Comparison of ENCODE assay signal across 20 cellular contexts in the genomic region with DNA sequence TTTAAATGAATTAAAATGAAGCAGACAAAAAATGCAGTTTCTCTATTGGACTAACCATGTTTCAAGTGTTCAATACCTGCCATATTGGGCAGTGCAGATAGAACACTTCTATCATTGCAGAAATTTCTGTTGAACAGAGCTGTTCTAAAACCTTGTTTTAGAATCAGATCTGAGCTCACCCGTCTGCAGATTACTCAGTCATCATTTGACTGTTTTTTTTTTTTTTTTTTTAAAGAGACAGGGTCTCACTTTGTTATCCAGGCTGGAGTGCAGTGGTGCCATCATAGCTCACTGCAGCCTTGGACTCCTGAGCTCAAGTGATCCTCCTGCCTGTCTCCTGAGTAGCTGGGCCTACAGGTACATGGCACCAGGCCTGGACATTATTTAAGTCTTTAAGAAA.
DNase-seq lines count a peak whose midpoint lies in the region; ATAC-seq and TF ChIP-seq lines count a peak whose summit lies in the region.
"Had no signal": no experiment of that assay in that cellular context is flagged by ENCODE, and none has a peak within 500 bp of the region (broad histone marks: within the 10 kb centered on the region; RNA-seq: fewer than 3 reads in every experiment).

No MANE protein-coding gene starts in this region.

- no peak for DNase-seq in activated CD8-positive, alpha-beta T cell treated with anti-CD3 and anti-CD28 coated beads for 36 hours
- DNase-seq in activated CD8-positive, alpha-beta T cell treated with anti-CD3 and anti-CD28 coated beads, Interleukin-2, amount 10 ng/mL, durations not matched to agents 7 days and 5 days = no peak
- peak; percentile 6 for DNase-seq in RKO (ENCODE audit: low spot score)
- DNase-seq in dorsolateral prefrontal cortex = peak in 1 of 10 donors; percentile 34
- no peak for DNase-seq in substantia nigra (lab: John Stamatoyannopoulos, UW)
- DNase-seq: 8988T; C1 segment of cervical spinal cord; CD8-positive, alpha-beta T cell; DND-41; H7; KG1; NCI-H1092 treated with DMSO at 0.1 percent for 48 hours; NCI-H1436 treated with DMSO at 0.1 percent for 48 hours; NCI-H1930; NCI-H226; NCI-H510A treated with DMSO at 0.1 percent for 48 hours; NCI-H748 treated with DMSO at 0.1 percent for 48 hours had no signal

- ATAC-seq in activated CD8-positive, alpha-beta T cell treated with anti-CD3 and anti-CD28 coated beads for 36 hours = peak; percentile 24
- ATAC-seq in activated CD8-positive, alpha-beta T cell treated with anti-CD3 and anti-CD28 coated beads, Interleukin-2, amount 10 ng/mL, durations not matched to agents 7 days and 5 days = no peak
- ATAC-seq in GM21717 (IDR thresholded peaks at IDR 0.05; ENCODE audit: unreplicated experiment) (no peak), GM21529 (IDR thresholded peaks at IDR 0.05; ENCODE audit: unreplicated experiment) (no peak)
- ATAC-seq: CD8-positive, alpha-beta T cell had no signal

- H3K27ac Mint-ChIP-seq in activated CD8-positive, alpha-beta T cell treated with anti-CD3 and anti-CD28 coated beads for 36 hours = no peak overlapping the region
- no peak overlapping the region for H3K27ac Mint-ChIP-seq in activated CD8-positive, alpha-beta T cell treated with anti-CD3 and anti-CD28 coated beads, Interleukin-2, amount 10 ng/mL, durations not matched to agents 7 days and 5 days
- H3K27ac Mint-ChIP-seq: CD8-positive, alpha-beta T cell had no signal

- no peaks in the 10 kb centered on the region for H3K27me3 Mint-ChIP-seq in activated CD8-positive, alpha-beta T cell treated with anti-CD3 and anti-CD28 coated beads for 36 hours
- no peaks in the 10 kb centered on the region for H3K27me3 Mint-ChIP-seq in activated CD8-positive, alpha-beta T cell treated with anti-CD3 and anti-CD28 coated beads, Interleukin-2, amount 10 ng/mL, durations not matched to agents 7 days and 5 days (ENCODE audit: low read depth)

- no peaks in the 10 kb centered on the region for H3K9me3 Mint-ChIP-seq in activated CD8-positive, alpha-beta T cell treated with anti-CD3 and anti-CD28 coated beads for 36 hours
- H3K9me3 Mint-ChIP-seq in activated CD8-positive, alpha-beta T cell treated with anti-CD3 and anti-CD28 coated beads, Interleukin-2, amount 10 ng/mL, durations not matched to agents 7 days and 5 days (ENCODE audit: insufficient read depth) = no peaks in the 10 kb centered on the region
- H3K9me3 Mint-ChIP-seq: CD8-positive, alpha-beta T cell had no signal

- peaks cover 44% of the 10 kb centered on the region for H3K4me1 Mint-ChIP-seq in activated CD8-positive, alpha-beta T cell treated with anti-CD3 and anti-CD28 coated beads for 36 hours (ENCODE audit: low read depth)
- peaks cover 19% of the 10 kb centered on the region for H3K4me1 Mint-ChIP-seq in activated CD8-positive, alpha-beta T cell treated with anti-CD3 and anti-CD28 coated beads, Interleukin-2, amount 10 ng/mL, durations not matched to agents 7 days and 5 days (ENCODE audit: low read depth)

- H3K27ac ChIP-seq in dorsolateral prefrontal cortex = peak overlapping the region in 58 of 59 donors; percentile 7 to 89 (median 71)
- peak overlapping the region; percentile 70 for H3K27ac ChIP-seq in substantia nigra (ENCODE audit: low read depth, low read length, poor library complexity, severe bottlenecking)
- H3K27ac ChIP-seq: HL-60 had no signal

- POLR2A ChIA-PET in activated CD8-positive, alpha-beta T cell treated with anti-CD3 and anti-CD28 coated beads for 36 hours (lab: Charles Lee) = no interaction called here
- POLR2A ChIA-PET in activated CD8-positive, alpha-beta T cell treated with anti-CD3 and anti-CD28 coated beads, Interleukin-2, amount 10 ng/mL, durations not matched to agents 7 days and 5 days (lab: Charles Lee) = no interaction called here

- intact Hi-C loops in activated CD8-positive, alpha-beta T cell treated with anti-CD3 and anti-CD28 coated beads for 36 hours (cut with micrococcal nuclease) = no loop called here
- intact Hi-C loops in dorsolateral prefrontal cortex (cut with DNase I) = no loop called here

- peaks cover 5% of the 10 kb centered on the region for H3K36me3 Mint-ChIP-seq in activated CD8-positive, alpha-beta T cell treated with anti-CD3 and anti-CD28 coated beads for 36 hours (ENCODE audit: low read depth)
- H3K36me3 Mint-ChIP-seq in activated CD8-positive, alpha-beta T cell treated with anti-CD3 and anti-CD28 coated beads, Interleukin-2, amount 10 ng/mL, durations not matched to agents 7 days and 5 days (ENCODE audit: low read depth) = peaks cover 1% of the 10 kb centered on the region

- no peaks in the 10 kb centered on the region for H3K27me3 ChIP-seq in dorsolateral prefrontal cortex

- no peak for TF ChIP-seq CTCF in activated CD8-positive, alpha-beta T cell treated with anti-CD3 and anti-CD28 coated beads for 36 hours (IDR thresholded peaks at IDR 0.05)
- TF ChIP-seq CTCF in dorsolateral prefrontal cortex (IDR thresholded peaks at IDR 0.05 in 54 of 56, conservative IDR thresholded peaks at IDR 0.05 in 2 of 56; ENCODE audit: low read depth in 1 of 56, partially characterized antibody in 56 of 56) = peak in 1 of 56 donors; percentile 21

- CTCF ChIA-PET in activated CD8-positive, alpha-beta T cell treated with anti-CD3 and anti-CD28 coated beads for 36 hours (lab: Charles Lee) = interaction anchor here (0.9 to 3.3 kb wide), 6 partner anchors 13 to 125 kb away, joined by 3 to 21 read pairs (median 4); no protein-coding TSS in a partner anchor
- CTCF ChIA-PET in activated CD8-positive, alpha-beta T cell treated with anti-CD3 and anti-CD28 coated beads, Interleukin-2, amount 10 ng/mL, durations not matched to agents 7 days and 5 days (lab: Charles Lee) = interaction anchor here (0.8 to 0.9 kb wide), 2 partner anchors 75 to 89 kb away, joined by 3 to 5 read pairs; no protein-coding TSS in a partner anchor

- H3K4me3 ChIP-seq in dorsolateral prefrontal cortex = peak overlapping the region in 4 of 59 donors; percentile 0 to 21 (median 12)

- H3K4me3 Mint-ChIP-seq in activated CD8-positive, alpha-beta T cell treated with anti-CD3 and anti-CD28 coated beads for 36 hours = no peak overlapping the region
- H3K4me3 Mint-ChIP-seq in activated CD8-positive, alpha-beta T cell treated with anti-CD3 and anti-CD28 coated beads, Interleukin-2, amount 10 ng/mL, durations not matched to agents 7 days and 5 days = no peak overlapping the region
- H3K4me3 Mint-ChIP-seq: CD8-positive, alpha-beta T cell had no signal
